Comparison of ENCODE assay signal across 1 cellular context in genomic region chr3:105366302-105367062, GRCh38.
TF ChIP-seq lines count a peak whose summit lies in the region.

Gene ALCAM (plus strand): TSS chr3:105366909.

TF ChIP-seq in HepG2, 621 proteins besides CTCF, POLR2A, EP300 and RAD21 (continued from another document and continues in another):
- 0 out of 2 replicates have a peak, but pooled peaks have one; percentile 64 for TF ChIP-seq KLF12 (CRISPR knock-in tag; IDR thresholded peaks at IDR 0.05; ENCODE audit: borderline replicate concordance)
- TF ChIP-seq ZNF230 (CRISPR knock-in tag; IDR thresholded peaks at IDR 0.05), result peak; percentile 57; the same call in 1 of the 2 replicates
- TF ChIP-seq MBD4 (IDR thresholded peaks at IDR 0.05; ENCODE audit: borderline replicate concordance, low read length), result no peak
- peak; percentile 35 for TF ChIP-seq PCBP2 (optimal IDR thresholded peaks at IDR 0.05; ENCODE audit: low read depth, low read length, poor library complexity, severe bottlenecking)
- 0 out of 2 replicates have a peak, but pooled peaks have one; percentile 64 for TF ChIP-seq ZIK1 (CRISPR knock-in tag; IDR thresholded peaks at IDR 0.05; ENCODE audit: borderline replicate concordance, low read depth)
- peak; percentile 75; the same call in 1 of the 2 replicates for TF ChIP-seq SP5 (CRISPR knock-in tag; IDR thresholded peaks at IDR 0.05; ENCODE audit: borderline replicate concordance, low read depth)
- TF ChIP-seq ATF6 (CRISPR knock-in tag; conservative IDR thresholded peaks at IDR 0.05), result no peak
- TF ChIP-seq ZNF749 (CRISPR knock-in tag; IDR thresholded peaks at IDR 0.05; ENCODE audit: borderline replicate concordance), result no peak
- 0 out of 2 replicates have a peak, but pooled peaks have one; percentile 38 for TF ChIP-seq SOX5 (CRISPR knock-in tag; IDR thresholded peaks at IDR 0.05; ENCODE audit: borderline replicate concordance)
- no peak for TF ChIP-seq EHMT2 (IDR thresholded peaks at IDR 0.05; ENCODE audit: borderline replicate concordance, low read depth, low read length)
- no peak for TF ChIP-seq HCFC1 (IDR thresholded peaks at IDR 0.05; ENCODE audit: low read depth, low read length)
- 0 out of 2 replicates have a peak, but pooled peaks have one; percentile 45 for TF ChIP-seq ZNF101 (CRISPR knock-in tag; IDR thresholded peaks at IDR 0.05; ENCODE audit: borderline replicate concordance, low read depth)
- TF ChIP-seq ZNF17 (CRISPR knock-in tag; IDR thresholded peaks at IDR 0.05), result no peak
- no peak for TF ChIP-seq SKI (IDR thresholded peaks at IDR 0.05; ENCODE audit: partially characterized antibody)
- TF ChIP-seq FOXP4 (CRISPR knock-in tag; IDR thresholded peaks at IDR 0.05), result peak; percentile 55
- no peak for TF ChIP-seq MAFG (CRISPR knock-in tag; IDR thresholded peaks at IDR 0.05)
- no peak for TF ChIP-seq IRF1 (CRISPR knock-in tag; IDR thresholded peaks at IDR 0.05; ENCODE audit: low read depth)
- TF ChIP-seq MAX (IDR thresholded peaks at IDR 0.05), result peak; percentile 97
- peak; percentile 91 for TF ChIP-seq TFDP2 (CRISPR knock-in tag; IDR thresholded peaks at IDR 0.05)
- no peak for TF ChIP-seq SNRNP70 (IDR thresholded peaks at IDR 0.05; ENCODE audit: low read depth, low read length)
- peak; percentile 71 for TF ChIP-seq IKZF5 (CRISPR knock-in tag; IDR thresholded peaks at IDR 0.05)
- TF ChIP-seq NRL (CRISPR knock-in tag; IDR thresholded peaks at IDR 0.05; ENCODE audit: borderline replicate concordance), result no peak; the same call in 1 of the 2 replicates
- TF ChIP-seq KDM5B (CRISPR knock-in tag; IDR thresholded peaks at IDR 0.05; ENCODE audit: borderline replicate concordance), result peak; percentile 81
- TF ChIP-seq HHEX (CRISPR knock-in tag; IDR thresholded peaks at IDR 0.05), result no peak
- TF ChIP-seq MAFF (IDR thresholded peaks at IDR 0.05; ENCODE audit: low read depth, low read length), result no peak
- TF ChIP-seq ZSCAN5A (CRISPR knock-in tag; IDR thresholded peaks at IDR 0.05; ENCODE audit: borderline replicate concordance), result peak; percentile 60; the same call in 1 of the 2 replicates
- TF ChIP-seq ZBTB3 (CRISPR knock-in tag; IDR thresholded peaks at IDR 0.05; ENCODE audit: borderline replicate concordance, low read depth), result 0 out of 2 replicates have a peak, but pooled peaks have one; percentile 54
- TF ChIP-seq MAZ (IDR thresholded peaks at IDR 0.05; ENCODE audit: borderline replicate concordance, low read depth, low read length), result peak; percentile 75; the same call in 1 of the 2 replicates
- TF ChIP-seq MAZ (CRISPR knock-in tag; IDR thresholded peaks at IDR 0.05; ENCODE audit: low read depth), result peak; percentile 97
- TF ChIP-seq RORA (CRISPR knock-in tag; IDR thresholded peaks at IDR 0.05), result no peak
- TF ChIP-seq ZNF431 (CRISPR knock-in tag; IDR thresholded peaks at IDR 0.05; ENCODE audit: borderline replicate concordance, low read depth), result peak; percentile 80
- 0 out of 2 replicates have a peak, but pooled peaks have one; percentile 40 for TF ChIP-seq NFAT5 (CRISPR knock-in tag; IDR thresholded peaks at IDR 0.05)
- no peak for TF ChIP-seq DBP (CRISPR knock-in tag; IDR thresholded peaks at IDR 0.05; ENCODE audit: not compliant biosample characterization)
- no peak for TF ChIP-seq ZNF549 (CRISPR knock-in tag; IDR thresholded peaks at IDR 0.05)
- peak; percentile 63 for TF ChIP-seq SRSF1 (optimal IDR thresholded peaks at IDR 0.05; ENCODE audit: low read depth, low read length)
- TF ChIP-seq ZNF879 (CRISPR knock-in tag; IDR thresholded peaks at IDR 0.05), result 0 out of 2 replicates have a peak, but pooled peaks have one; percentile 25
- TF ChIP-seq DNMT3B (CRISPR knock-in tag; conservative IDR thresholded peaks at IDR 0.05), result no peak; the same call in 1 of the 2 replicates
- TF ChIP-seq TRIM22 (IDR thresholded peaks at IDR 0.05), result no peak
